ENCODE assay signal across 2 cellular contexts in genomic region chr12:116074686-116075085, GRCh38.
TF ChIP-seq lines count a peak whose summit lies in the region.

No MANE protein-coding gene starts in this region.

TF ChIP-seq in HepG2, 621 proteins besides CTCF, POLR2A, EP300 and RAD21:
- no peak for TF ChIP-seq HBP1 (CRISPR knock-in tag; IDR thresholded peaks at IDR 0.05; ENCODE audit: low read depth)
- TF ChIP-seq CEBPB (IDR thresholded peaks at IDR 0.05; ENCODE audit: borderline replicate concordance, low read depth, low read length): peak; percentile 66

TF ChIP-seq in GM12878, 131 proteins besides CTCF, POLR2A, EP300 and RAD21:
- no peak for TF ChIP-seq YBX1 (IDR thresholded peaks at IDR 0.05)
